ENCODE assay signal across 8 cellular contexts in the genomic region with DNA sequence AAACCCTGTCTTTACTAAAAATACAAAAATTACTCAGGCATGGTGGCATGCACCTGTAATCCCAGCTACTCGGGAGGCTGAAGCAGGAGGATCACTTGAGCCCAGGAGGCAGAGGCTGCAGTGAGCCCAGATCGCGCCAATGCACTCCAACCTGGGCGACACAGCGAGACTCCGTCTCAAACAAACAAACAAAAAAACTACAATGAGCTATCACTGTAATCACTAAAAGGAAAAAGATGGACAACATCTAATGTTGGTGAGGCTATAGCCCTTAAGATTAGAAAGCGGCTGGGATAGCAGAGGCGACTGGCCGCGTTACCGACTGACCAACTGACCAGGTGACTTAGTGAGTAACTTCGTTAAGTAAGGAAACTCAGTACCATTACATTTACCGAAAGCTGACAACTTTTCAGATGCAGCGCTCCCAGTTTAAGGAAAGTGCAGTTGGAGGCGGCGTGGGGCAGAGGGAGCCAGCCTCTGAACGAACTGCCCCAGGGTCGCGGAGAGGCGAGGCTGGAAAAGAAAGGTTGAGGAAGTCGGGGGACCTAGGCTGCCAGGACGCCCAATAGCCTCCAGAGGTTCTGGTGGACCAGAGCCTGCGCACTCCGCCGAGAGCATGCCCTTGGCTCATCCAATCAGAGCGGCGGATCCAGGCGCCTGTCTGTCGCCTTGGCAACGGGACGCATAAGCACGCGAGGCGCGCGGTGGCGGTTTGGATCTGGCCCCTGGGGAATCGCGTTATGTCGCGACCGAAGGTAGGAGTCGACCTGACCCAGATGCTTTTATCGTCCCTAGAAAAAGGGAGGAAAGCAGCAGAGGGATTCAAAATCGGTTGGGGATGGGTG. TPM values are rescaled to one million over a fixed set of nuclear protein-coding genes. Genes with fewer than 3 reads are reported as not detected.
DNase-seq lines count a peak whose midpoint lies in the region; ATAC-seq, FAIRE-seq and TF ChIP-seq lines count a peak whose summit lies in the region.

No MANE protein-coding gene starts in this region.

- DNase-seq in A172 (ENCODE audit: low spot score) (peak; percentile 96), NCI-H2171 (lab: John Stamatoyannopoulos, UW) (peak; percentile 97), WERI-Rb-1 (peak; percentile 93), bronchial epithelial cell (ENCODE audit: low read depth) (peak; percentile 83), iPS-NIHi7 (ENCODE audit: extremely low spot score) (peak; percentile 99)

- no peak for FAIRE-seq in bronchial epithelial cell (lab: Jason Lieb, UNC)

- TF ChIP-seq CTCF in WERI-Rb-1 (IDR thresholded peaks at IDR 0.05; ENCODE audit: low read depth, low read length) = no peak
- no peak for TF ChIP-seq CTCF in bronchial epithelial cell (IDR thresholded peaks at IDR 0.05; ENCODE audit: insufficient read depth, low read length, severe bottlenecking)

- H3K36me3 ChIP-seq in WERI-Rb-1 (peaks cover 2% of the 10 kb centered on the region; the same call in 1 of the 2 replicates), bronchial epithelial cell (ENCODE audit: control insufficient read depth, insufficient read depth, low read length) (no peaks in the 10 kb centered on the region)

- peak overlapping the region; percentile 58 for H3K27ac ChIP-seq in WERI-Rb-1
- peak overlapping the region in 16 of 21 experiments; percentile 4 to 69 (median 52) for H3K27ac ChIP-seq in skin epidermis

- H3K27me3 ChIP-seq in WERI-Rb-1 (ENCODE audit: insufficient read depth, low read depth, severe bottlenecking) (no peaks in the 10 kb centered on the region), bronchial epithelial cell (ENCODE audit: control insufficient read depth, insufficient read depth, low read length) (no peaks in the 10 kb centered on the region)

- H3K9me3 ChIP-seq in WERI-Rb-1 (ENCODE audit: severe bottlenecking) = peaks cover 2% of the 10 kb centered on the region

- H3K4me3 ChIP-seq in WERI-Rb-1 (ENCODE audit: low read depth, low read length) (peak overlapping the region; percentile 50), bronchial epithelial cell (ENCODE audit: low read depth, low read length) (peak overlapping the region; percentile 56), skin epidermis (peak overlapping the region; percentile 39 to 59 (median 45))

- ATAC-seq in GM18858 (IDR thresholded peaks at IDR 0.05; ENCODE audit: unreplicated experiment) = peak; percentile 59
- ATAC-seq in HG03097 (IDR thresholded peaks at IDR 0.05; ENCODE audit: low FRiP score, unreplicated experiment) = peak; percentile 62

RNA-seq across cellular contexts. Expression of a gene that starts 8.9 kb away (rescaled TPM):
- 0.12 and 0.24 TPM in 2 replicates for total RNA-seq in A172 (2014; rRNA removed; shearing (Covaris generic))
- under 0.01 TPM in 1 of 2 replicates, not detected in the other for total RNA-seq in bronchial epithelial cell

RNA-seq across cellular contexts. Expression of a gene that starts 9.0 kb away (rescaled TPM):
- total RNA-seq in A172 (2014; rRNA removed; shearing (Covaris generic)) = 2.4 and 2.5 TPM in 2 replicates
- not detected in 2 replicates for total RNA-seq in bronchial epithelial cell

RNA-seq across cellular contexts. Expression of a gene that starts 34.0 kb away (rescaled TPM):
- total RNA-seq in A172 (2014; rRNA removed; shearing (Covaris generic)) = 2.4 TPM in 1 of 2 replicates, not detected in the other
- total RNA-seq in bronchial epithelial cell = not detected in 2 replicates

Comparison
In these comparisons a context has a peak if more than half of its experiments do, and no peak if none do; other contexts are left out.
1. Peak in every context shown above with its lines: DNase-seq, ATAC-seq, H3K4me3 ChIP-seq and H3K27ac ChIP-seq.